11 cellular contexts compared by ENCODE assay signal in genomic region chr18:48927286-48928080, GRCh38. TPM values are rescaled to one million over a fixed set of nuclear protein-coding genes. Genes with fewer than 3 reads are reported as not detected.
DNase-seq lines count a peak whose midpoint lies in the region; ATAC-seq, FAIRE-seq and TF ChIP-seq lines count a peak whose summit lies in the region.
"Had no signal": no experiment of that assay in that cellular context is flagged by ENCODE, and none has a peak within 500 bp of the region (broad histone marks: within the 10 kb centered on the region; RNA-seq: fewer than 3 reads in every experiment).

No MANE protein-coding gene starts in this region.

- peaks cover 4% of the 10 kb centered on the region for H3K36me3 Mint-ChIP-seq in T-helper 17 cell (ENCODE audit: low read depth)

- BruUV-seq in HepG2 (replicated peaks; lab: Mats Ljungman, UMichigan): no TSS peak

- TF ChIP-seq CTCF in cardiac muscle cell (IDR thresholded peaks at IDR 0.05; ENCODE audit: low read depth, low read length) (no peak), HepG2 (CRISPR knock-in tag; IDR thresholded peaks at IDR 0.05) (no peak), tibial artery (IDR thresholded peaks at IDR 0.05) (no peak)

- FAIRE-seq in HepG2 (lab: Jason Lieb, UNC): peak; percentile 18

- POLR2A ChIA-PET in HepG2 (lab: Yijun Ruan, JAX): interaction anchor here (0.6 to 4.1 kb wide), 4 partner anchors 19 to 56 kb away, joined by 3 to 25 read pairs (median 5); no protein-coding TSS in a partner anchor

- no peak for TF ChIP-seq RAD21 in HepG2 (CRISPR knock-in tag; IDR thresholded peaks at IDR 0.05)

- in situ Hi-C loops in HepG2 (cut with HindIII; ENCODE audit: extremely low pct_ligation_motif_present, low pct_unique_long_range_greater_than_20kb): no loop called here

- peak overlapping the region; percentile 58 for H3K4me3 Mint-ChIP-seq in T-helper 17 cell
- H3K4me3 Mint-ChIP-seq: neural crest cell had no signal

- ATAC-seq in T-helper 17 cell (no peak), HepG2 (no peak), HG03095 (IDR thresholded peaks at IDR 0.05; ENCODE audit: unreplicated experiment) (no peak)

- TF ChIP-seq POLR2A in HepG2 (IDR thresholded peaks at IDR 0.05; ENCODE audit: insufficient read depth in 1 of 2, low read depth in 2 of 2, low read length in 2 of 2): no peak

- peaks cover 87% of the 10 kb centered on the region for H3K79me2 ChIP-seq in HepG2 (ENCODE audit: insufficient read depth, low read length)

- no peak for TF ChIP-seq EP300 in HepG2 (IDR thresholded peaks at IDR 0.05; ENCODE audit: low read depth in 2 of 2, low read length in 2 of 2)
- no peak for TF ChIP-seq EP300 in HepG2 (CRISPR knock-in tag; IDR thresholded peaks at IDR 0.05; ENCODE audit: borderline replicate concordance)

- H3K9ac ChIP-seq in HepG2 (ENCODE audit: insufficient read depth, low read depth, low read length): peak overlapping the region; percentile 48

- peaks cover 25% of the 10 kb centered on the region for H4K20me1 ChIP-seq in HepG2 (ENCODE audit: insufficient read depth, low read length)

- no peaks in the 10 kb centered on the region for H3K27me3 Mint-ChIP-seq in T-helper 17 cell

- peak overlapping the region; percentile 52 for H3K4me2 ChIP-seq in HepG2 (ENCODE audit: low read depth, low read length)

- H3K4me3 ChIP-seq in cardiac muscle cell (no peak overlapping the region), HepG2 (replicated peaks in 1 of 3; ENCODE audit: insufficient read depth in 1 of 3, low read depth in 2 of 3, low read length in 3 of 3) (no peak overlapping the region), tibial artery (peak overlapping the region in 1 of 2 donors; percentile 2)

- H3K4me1 ChIP-seq in cardiac muscle cell (ENCODE audit: low read depth) (peaks cover 80% of the 10 kb centered on the region), HepG2 (ENCODE audit: insufficient read depth, low read length) (peaks cover 87% of the 10 kb centered on the region), tibial artery (peaks cover 2 to 100% (median 97%) of the 10 kb centered on the region in 4 donors)

- H3K36me3 ChIP-seq in cardiac muscle cell (no peaks in the 10 kb centered on the region), HepG2 (replicated peaks in 1 of 2; ENCODE audit: control insufficient read depth in 1 of 2, insufficient read depth in 2 of 2, low read length in 2 of 2) (peaks cover 4 to 24% of the 10 kb centered on the region in 2 experiments; a peak in 4 of 5 replicates), tibial artery (no peaks in the 10 kb centered on the region)

- 82% methylated on average over 9 of the region's 11 CpGs for WGBS in HepG2 (ENCODE audit: low lambda C conversion rate)

- DNase-seq in cardiac muscle cell (ENCODE audit: low read depth in 1 of 2, low spot score in 1 of 2) (no peak), cardiac septum (ENCODE audit: low spot score) (no peak), T-helper 17 cell (no peak), HepG2 (ENCODE audit: low spot score) (no peak), tibial artery (no peak), AG08395 (ENCODE audit: low spot score) (no peak)
- DNase-seq in stimulated activated CD4-positive, alpha-beta T cell treated with anti-CD3 and anti-CD28 coated beads, Interleukin-2, amount 100 ng/mL, for 24 hours: no peak
- DNase-seq: foreskin fibroblast, NCI-H2171 had no signal

- intact Hi-C loops in cardiac septum (cut with DNase I): no loop called here
- intact Hi-C loops in HepG2 (cut with micrococcal nuclease; ENCODE audit: unreplicated experiment): no loop called here
- intact Hi-C loops in tibial artery (cut with DNase I; ENCODE audit: low total_unique reads): no loop called here

- H3K27ac ChIP-seq in cardiac muscle cell (peak overlapping the region; percentile 84), HepG2 (ENCODE audit: extremely low read length, insufficient read depth, low read length) (peak overlapping the region; percentile 89), tibial artery (peak overlapping the region; percentile 88 to 99)

- H3K27me3 ChIP-seq in cardiac muscle cell: no peaks in the 10 kb centered on the region
- no peaks in the 10 kb centered on the region for H3K27me3 ChIP-seq in HepG2 (ENCODE audit: control insufficient read depth in 1 of 2, insufficient read depth in 2 of 2, low read length in 2 of 2)
- no peaks in the 10 kb centered on the region for H3K27me3 ChIP-seq in tibial artery

- H2AFZ ChIP-seq in HepG2 (ENCODE audit: low read length): no peak overlapping the region

- peak overlapping the region; percentile 98 for H3K27ac Mint-ChIP-seq in T-helper 17 cell

- CTCF ChIA-PET in HepG2 (lab: Yijun Ruan, JAX; ENCODE audit: low intra/inter-chr PET ratio, low total read pairs): no interaction called here

- peaks cover 84% of the 10 kb centered on the region for H3K4me1 Mint-ChIP-seq in T-helper 17 cell

- H3K9me3 ChIP-seq in cardiac muscle cell (ENCODE audit: low read depth) (no peaks in the 10 kb centered on the region), T-helper 17 cell (ENCODE audit: control insufficient read depth, low read length, poor library complexity, severe bottlenecking) (no peaks in the 10 kb centered on the region), HepG2 (ENCODE audit: low read length) (no peaks in the 10 kb centered on the region), tibial artery (no peaks in the 10 kb centered on the region)

TF ChIP-seq in HepG2, 621 proteins besides CTCF, POLR2A, EP300 and RAD21:
- TF ChIP-seq ZFX (CRISPR knock-in tag; IDR thresholded peaks at IDR 0.05; ENCODE audit: low read depth) (0 out of 2 replicates have a peak, but pooled peaks have one; percentile 17), ZNF441 (CRISPR knock-in tag; IDR thresholded peaks at IDR 0.05; ENCODE audit: borderline replicate concordance) (no peak), ZNF12 (CRISPR knock-in tag; IDR thresholded peaks at IDR 0.05) (no peak), ZSCAN25 (CRISPR knock-in tag; IDR thresholded peaks at IDR 0.05) (peak; percentile 60; the same call in 1 of the 2 replicates), TFDP1 (CRISPR knock-in tag; IDR thresholded peaks at IDR 0.05; ENCODE audit: borderline replicate concordance) (no peak), ZNF275 (CRISPR knock-in tag; IDR thresholded peaks at IDR 0.05; ENCODE audit: borderline replicate concordance) (no peak)
TF ChIP-seq in HepG2: peak in this region for 2.

RNA-seq across cellular contexts. Expression of gene SMAD7, which starts 23.3 kb away (rescaled TPM):
- total RNA-seq in cardiac muscle cell (93.1 and 129 TPM in 2 replicates), cardiac septum (42.4 TPM), T-helper 17 cell (100 to 1,000 TPM; 161 to 181 TPM), HepG2 (2016; rRNA removed; fragmentation: Illumina TruSeq; extraction: Trizol) (18.7 and 24.7 TPM in 2 replicates)
- polyA plus RNA-seq in cardiac muscle cell (60.1 and 80.8 TPM in 2 replicates), HepG2 (2011; rRNA removed) (15.8 and 17.4 TPM in 2 replicates)
- total RNA-seq in HepG2 (2016; cell fraction: cytosol; rRNA removed; fragmentation: Illumina TruSeq; extraction: Trizol; ENCODE audit: low read depth): 3.3 TPM in 2 replicates
- 17.7 and 26.0 TPM in 2 replicates for total RNA-seq in HepG2 (2016; cell fraction: insoluble cytoplasmic fraction; rRNA removed; fragmentation: Illumina TruSeq; extraction: Trizol)
- total RNA-seq in HepG2 (2016; cell fraction: membrane; rRNA removed; fragmentation: Illumina TruSeq; extraction: Trizol): 12.5 and 14.2 TPM in 2 replicates
- total RNA-seq in HepG2 (2016; cell fraction: nucleus; rRNA removed; fragmentation: Illumina TruSeq; extraction: Trizol): 22.7 and 23.8 TPM in 2 replicates
- polyA plus RNA-seq in HepG2 (2011; cell fraction: cytosol; rRNA removed): 15.1 and 16.9 TPM in 2 replicates
- 16.5 and 25.6 TPM in 2 replicates for polyA plus RNA-seq in HepG2 (2011; cell fraction: nucleus; rRNA removed)
- 5.6 and 8.5 TPM in 2 replicates for polyA plus RNA-seq in HepG2 (2012)
- 1.4 and 2.1 TPM in 2 replicates for polyA plus RNA-seq in HepG2 (2016; cell fraction: cytosol; fragmentation: Illumina TruSeq; extraction: Trizol; ENCODE audit: low read depth)
- 15.7 and 17.1 TPM in 2 replicates for polyA plus RNA-seq in HepG2 (2016; cell fraction: insoluble cytoplasmic fraction; fragmentation: Illumina TruSeq; extraction: Trizol; ENCODE audit: low read depth)
- polyA plus RNA-seq in HepG2 (2016; cell fraction: membrane; fragmentation: Illumina TruSeq; extraction: Trizol; ENCODE audit: low read depth): 4.9 TPM in 2 replicates
- 40.0 and 43.9 TPM in 2 replicates for polyA plus RNA-seq in HepG2 (2016; cell fraction: nucleus; fragmentation: Illumina TruSeq; extraction: Trizol; ENCODE audit: insufficient read depth, low read depth)
- polyA minus RNA-seq in HepG2 (2011; rRNA and poly(A)+ RNA removed; ENCODE audit: low replicate concordance): 38.7 and 47.8 TPM in 2 replicates
- polyA minus RNA-seq in HepG2 (2011; cell fraction: cytosol; rRNA and poly(A)+ RNA removed): 11.5 and 17.8 TPM in 2 replicates
- polyA minus RNA-seq in HepG2 (2011; cell fraction: nucleus; rRNA and poly(A)+ RNA removed): 14.8 and 26.3 TPM in 2 replicates
